1 cellular context compared by ENCODE assay signal in genomic region chr5:177546262-177546741, GRCh38.
TF ChIP-seq lines count a peak whose summit lies in the region.

No MANE protein-coding gene starts in this region.

TF ChIP-seq in HepG2, 621 proteins besides CTCF, POLR2A, EP300 and RAD21 (continued from another document and continues in another):
- TF ChIP-seq STAG1 (CRISPR knock-in tag; IDR thresholded peaks at IDR 0.05) (0 out of 2 replicates have a peak, but pooled peaks have one; percentile 11), ARID3A (IDR thresholded peaks at IDR 0.05; ENCODE audit: low read depth, low read length) (peak; percentile 89), MAX (IDR thresholded peaks at IDR 0.05) (peak; percentile 28; the same call in 1 of the 2 replicates), FOXA1 (IDR thresholded peaks at IDR 0.05) (no peak), FOXA1 (CRISPR knock-in tag; IDR thresholded peaks at IDR 0.05) (peak; percentile 44), PITX1 (CRISPR knock-in tag; IDR thresholded peaks at IDR 0.05) (peak; percentile 52; the same call in 1 of the 2 replicates), SMYD3 (CRISPR knock-in tag; IDR thresholded peaks at IDR 0.05) (no peak), DRAP1 (CRISPR knock-in tag; IDR thresholded peaks at IDR 0.05) (0 out of 2 replicates have a peak, but pooled peaks have one; percentile 16), RBM22 (optimal IDR thresholded peaks at IDR 0.05; ENCODE audit: low read length) (peak; percentile 22), FOSL2 (CRISPR knock-in tag; IDR thresholded peaks at IDR 0.05) (peak; percentile 98), ZNF788 (CRISPR knock-in tag; IDR thresholded peaks at IDR 0.05; ENCODE audit: borderline replicate concordance) (no peak), TFAP4 (IDR thresholded peaks at IDR 0.05; ENCODE audit: borderline replicate concordance, low read depth) (peak; percentile 98), SOX6 (IDR thresholded peaks at IDR 0.05) (no peak), SOX6 (CRISPR knock-in tag; IDR thresholded peaks at IDR 0.05) (peak; percentile 87), ZBTB44 (CRISPR knock-in tag; IDR thresholded peaks at IDR 0.05) (no peak), HMG20B (CRISPR knock-in tag; conservative IDR thresholded peaks at IDR 0.05) (peak; percentile 82), TBX2 (CRISPR knock-in tag; IDR thresholded peaks at IDR 0.05; ENCODE audit: borderline replicate concordance) (peak; percentile 65; the same call in 1 of the 2 replicates), TCF7 (IDR thresholded peaks at IDR 0.05; ENCODE audit: low read depth) (no peak; the same call in 1 of the 2 replicates), POGK (CRISPR knock-in tag; conservative IDR thresholded peaks at IDR 0.05) (peak; percentile 95), ZNF414 (CRISPR knock-in tag; IDR thresholded peaks at IDR 0.05) (no peak), NCOR1 (IDR thresholded peaks at IDR 0.05; ENCODE audit: borderline replicate concordance, low read length) (0 out of 2 replicates have a peak, but pooled peaks have one; percentile 26), KLF13 (CRISPR knock-in tag; IDR thresholded peaks at IDR 0.05) (no peak), TEAD3 (CRISPR knock-in tag; optimal IDR thresholded peaks at IDR 0.05; ENCODE audit: borderline replicate concordance) (peak; percentile 83), NFYC (CRISPR knock-in tag; IDR thresholded peaks at IDR 0.05) (no peak), IRF2 (CRISPR knock-in tag; IDR thresholded peaks at IDR 0.05) (0 out of 2 replicates have a peak, but pooled peaks have one; percentile 14), ZBED4 (CRISPR knock-in tag; IDR thresholded peaks at IDR 0.05; ENCODE audit: borderline replicate concordance) (no peak), ZNF143 (CRISPR knock-in tag; IDR thresholded peaks at IDR 0.05) (no peak), PAXIP1 (CRISPR knock-in tag; conservative IDR thresholded peaks at IDR 0.05) (peak; percentile 57), FOXP4 (CRISPR knock-in tag; IDR thresholded peaks at IDR 0.05) (0 out of 2 replicates have a peak, but pooled peaks have one; percentile 27), HNF1A (IDR thresholded peaks at IDR 0.05; ENCODE audit: low read depth) (no peak), HNF1A (CRISPR knock-in tag; IDR thresholded peaks at IDR 0.05; ENCODE audit: borderline replicate concordance) (peak; percentile 35; the same call in 1 of the 2 replicates), CEBPB (IDR thresholded peaks at IDR 0.05; ENCODE audit: borderline replicate concordance, low read depth, low read length) (peak; percentile 84), PHF21A (CRISPR knock-in tag; IDR thresholded peaks at IDR 0.05) (peak; percentile 87), RARA (CRISPR knock-in tag; IDR thresholded peaks at IDR 0.05) (0 out of 2 replicates have a peak, but pooled peaks have one; percentile 43)
